In the genomic region with DNA sequence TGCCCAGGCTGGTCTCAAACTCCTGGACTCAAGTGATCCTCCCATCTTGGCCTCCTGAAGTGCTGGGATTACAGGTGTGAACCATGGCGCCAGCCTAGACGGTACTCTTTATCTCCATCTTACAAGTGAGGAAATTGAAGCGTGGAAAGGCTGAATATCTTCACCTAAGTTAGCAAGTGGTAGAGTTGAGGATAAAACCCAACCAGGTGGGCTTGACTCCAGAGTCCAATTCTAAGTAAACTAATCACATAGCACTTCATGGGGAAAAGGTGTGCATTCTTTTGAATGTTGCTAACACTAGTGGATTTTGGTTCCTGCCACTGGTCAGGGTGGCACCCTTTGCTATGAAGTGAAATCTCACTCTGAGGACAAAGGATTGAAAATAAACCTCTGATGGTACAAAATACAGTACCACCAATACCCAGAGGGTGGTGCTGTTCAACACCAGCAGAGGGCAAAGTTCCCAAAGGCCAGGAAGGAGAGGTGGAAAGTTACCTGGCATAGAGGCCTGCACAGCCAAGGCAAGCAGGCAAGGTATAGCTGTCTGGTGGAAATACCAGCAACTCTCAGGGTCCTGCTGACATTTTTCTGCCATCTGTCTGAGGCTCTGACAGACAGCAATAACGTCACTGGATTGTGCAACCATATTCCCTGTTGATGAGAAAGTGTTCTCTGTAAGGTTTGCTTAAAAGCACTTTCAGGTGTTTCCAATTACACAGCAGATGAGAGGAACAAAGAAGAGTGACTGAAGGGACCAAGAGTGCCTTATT, we compare ENCODE assay signal across 8 cellular contexts. TPM values are rescaled to one million over a fixed set of nuclear protein-coding genes. Genes with fewer than 3 reads are reported as not detected.
DNase-seq lines count a peak whose midpoint lies in the region; ATAC-seq, FAIRE-seq and TF ChIP-seq lines count a peak whose summit lies in the region.

No MANE protein-coding gene starts in this region.

- H3K36me3 ChIP-seq in CD4-positive, CD25-positive, alpha-beta regulatory T cell (ENCODE audit: control insufficient read depth, insufficient read depth, low read length): peaks cover 94% of the 10 kb centered on the region
- peaks cover 6 to 77% (median 48%) of the 10 kb centered on the region in 3 donors for H3K36me3 ChIP-seq in pancreas

- ATAC-seq in CD4-positive, CD25-positive, alpha-beta regulatory T cell (ENCODE audit: low read depth in 2 of 2): peak; percentile 49 to 52
- ATAC-seq in pancreas (peak; percentile 83 to 97 (median 92)), GM18870 (IDR thresholded peaks at IDR 0.05; ENCODE audit: unreplicated experiment) (no peak)

- peak overlapping the region in 2 of 3 donors; percentile 51 to 60 for H3K27ac Mint-ChIP-seq in CD4-positive, CD25-positive, alpha-beta regulatory T cell
- H3K27ac Mint-ChIP-seq in glutamatergic neuron (ENCODE audit: unreplicated experiment): peak overlapping the region; percentile 38

- peaks cover 41% of the 10 kb centered on the region for H3K36me3 Mint-ChIP-seq in CD4-positive, CD25-positive, alpha-beta regulatory T cell
- H3K36me3 Mint-ChIP-seq in glutamatergic neuron (ENCODE audit: unreplicated experiment): no peaks in the 10 kb centered on the region

- FAIRE-seq in GM19239 (lab: Jason Lieb, UNC) (peak; percentile 84), pancreas (lab: Jason Lieb, UNC) (no peak)

- TF ChIP-seq CTCF in glutamatergic neuron (IDR thresholded peaks at IDR 0.05; ENCODE audit: partially characterized antibody, unreplicated experiment): peak; percentile 85
- TF ChIP-seq CTCF in pancreas (IDR thresholded peaks at IDR 0.05): peak; percentile 50 to 80 (median 78)

- H3K27me3 ChIP-seq in CD4-positive, CD25-positive, alpha-beta regulatory T cell (ENCODE audit: control insufficient read depth, insufficient read depth, low read length): no peaks in the 10 kb centered on the region
- H3K27me3 ChIP-seq in pancreas: no peaks in the 10 kb centered on the region

- no peaks in the 10 kb centered on the region for H3K9me3 ChIP-seq in CD4-positive, CD25-positive, alpha-beta regulatory T cell (ENCODE audit: control insufficient read depth in 2 of 2, low read length in 2 of 2)
- no peaks in the 10 kb centered on the region for H3K9me3 ChIP-seq in pancreas

- H3K27me3 Mint-ChIP-seq in CD4-positive, CD25-positive, alpha-beta regulatory T cell: no peaks in the 10 kb centered on the region
- H3K27me3 Mint-ChIP-seq in glutamatergic neuron (ENCODE audit: unreplicated experiment): peaks cover 2% of the 10 kb centered on the region

- H3K4me1 Mint-ChIP-seq in CD4-positive, CD25-positive, alpha-beta regulatory T cell: peaks cover 0 to 4% (median 0%) of the 10 kb centered on the region in 4 donors
- no peaks in the 10 kb centered on the region for H3K4me1 Mint-ChIP-seq in glutamatergic neuron (ENCODE audit: low read depth, unreplicated experiment)

- 55 to 62% methylated on average over 4 of the region's 4 CpGs for WGBS in pancreas, 2 donors

- DNase-seq in CD4-positive, CD25-positive, alpha-beta regulatory T cell: peak; percentile 13 to 53 (median 40)
- peak; percentile 33 for DNase-seq in GM19239 (ENCODE audit: insufficient read length, low spot score)
- DNase-seq in NCI-H510A (lab: John Stamatoyannopoulos, UW): peak; percentile 65
- peak; percentile 71 for DNase-seq in activated effector memory CD4-positive, alpha-beta T cell treated with anti-CD3 and anti-CD28 coated beads, Interleukin-2, amount 50 U/mL, for 16 hours
- peak; percentile 33 for DNase-seq in glutamatergic neuron
- peak in 4 of 6 donors; percentile 45 to 64 (median 48) for DNase-seq in pancreas
- no peak for DNase-seq in amniotic stem cell (lab: John Stamatoyannopoulos, UW)

- no peak overlapping the region for H3K27ac ChIP-seq in CD4-positive, CD25-positive, alpha-beta regulatory T cell (ENCODE audit: insufficient read depth, low read length, poor library complexity, severe bottlenecking)
- H3K27ac ChIP-seq in pancreas: peak overlapping the region in 1 of 4 donors; percentile 12

- H3K4me3 Mint-ChIP-seq in CD4-positive, CD25-positive, alpha-beta regulatory T cell: no peak overlapping the region
- H3K4me3 Mint-ChIP-seq in glutamatergic neuron (ENCODE audit: unreplicated experiment): no peak overlapping the region

- H3K9me3 Mint-ChIP-seq in CD4-positive, CD25-positive, alpha-beta regulatory T cell: no peaks in the 10 kb centered on the region
- no peaks in the 10 kb centered on the region for H3K9me3 Mint-ChIP-seq in glutamatergic neuron (ENCODE audit: unreplicated experiment)

- no peaks in the 10 kb centered on the region for H3K4me1 ChIP-seq in CD4-positive, CD25-positive, alpha-beta regulatory T cell (ENCODE audit: control insufficient read depth, insufficient read depth, low read length, poor library complexity, severe bottlenecking)
- H3K4me1 ChIP-seq in pancreas: peaks cover 0 to 2% (median 0%) of the 10 kb centered on the region in 3 donors

- no peak overlapping the region for H3K4me3 ChIP-seq in CD4-positive, CD25-positive, alpha-beta regulatory T cell (ENCODE audit: low read depth, low read length)
- no peak overlapping the region for H3K4me3 ChIP-seq in pancreas

- intact Hi-C loops in pancreas (cut with DNase I): loop anchor here in 1 of 3 donors (5.0 kb wide), 1 partner anchor 89 kb away; no protein-coding TSS in a partner anchor

RNA-seq across cellular contexts. Expression of a gene that starts 17.6 kb away (rescaled TPM):
- 17.1 TPM for total RNA-seq in CD4-positive, CD25-positive, alpha-beta regulatory T cell
- polyA plus RNA-seq in CD4-positive, CD25-positive, alpha-beta regulatory T cell: 10 to 100 TPM; 25.3 to 36.4 (median 28.5) TPM
- total RNA-seq in glutamatergic neuron (ENCODE audit: unreplicated experiment) (61.5 TPM), pancreas (10 to 100 TPM; 11.4 to 22.7 (median 15.1) TPM)
- 10 to 100 TPM; 17.6 to 18.8 TPM for polyA plus RNA-seq in pancreas

RNA-seq across cellular contexts. Expression of a gene that starts 17.7 kb away (rescaled TPM):
- total RNA-seq in CD4-positive, CD25-positive, alpha-beta regulatory T cell: 42.2 TPM
- polyA plus RNA-seq in CD4-positive, CD25-positive, alpha-beta regulatory T cell: 100 to 1,000 TPM in 2 of 4 donors, 10 to 100 TPM in 2; 97.5 to 105 (median 101) TPM
- total RNA-seq in glutamatergic neuron (ENCODE audit: unreplicated experiment) (27.1 TPM), pancreas (10 to 100 TPM; 13.0 to 19.4 (median 17.9) TPM)
- 10 to 100 TPM; 24.1 to 27.6 TPM for polyA plus RNA-seq in pancreas

RNA-seq across cellular contexts. Expression of a gene that starts 34.7 kb away (rescaled TPM):
- 59.6 TPM for total RNA-seq in CD4-positive, CD25-positive, alpha-beta regulatory T cell
- polyA plus RNA-seq in CD4-positive, CD25-positive, alpha-beta regulatory T cell: 10 to 100 TPM; 26.7 to 44.5 (median 34.8) TPM
- total RNA-seq in glutamatergic neuron (ENCODE audit: unreplicated experiment): 139 TPM
- 10 to 100 TPM; 18.0 to 33.3 (median 22.3) TPM for total RNA-seq in pancreas
- polyA plus RNA-seq in pancreas: 10 to 100 TPM; 40.2 to 65.7 TPM

RNA-seq across cellular contexts. Expression of a gene that starts 35.2 kb away (rescaled TPM):
- total RNA-seq in CD4-positive, CD25-positive, alpha-beta regulatory T cell: 1.4 TPM
- polyA plus RNA-seq in CD4-positive, CD25-positive, alpha-beta regulatory T cell: 1 to 10 TPM in 3 of 4 donors, under 1 TPM in 1; 0.22 to 2.2 (median 2.0) TPM
- 8.0 TPM for total RNA-seq in glutamatergic neuron (ENCODE audit: unreplicated experiment)
- 1 to 10 TPM; 3.9 to 6.8 (median 4.5) TPM for total RNA-seq in pancreas
- polyA plus RNA-seq in pancreas: 1 to 10 TPM; 6.8 to 9.0 TPM

RNA-seq across cellular contexts. Expression of a gene that starts 37.6 kb away (rescaled TPM):
- total RNA-seq in CD4-positive, CD25-positive, alpha-beta regulatory T cell: 98.8 TPM
- polyA plus RNA-seq in CD4-positive, CD25-positive, alpha-beta regulatory T cell: 100 to 1,000 TPM; 253 to 375 (median 298) TPM
- total RNA-seq in glutamatergic neuron (ENCODE audit: unreplicated experiment) (374 TPM), pancreas (10 to 100 TPM; 31.4 to 72.8 (median 46.6) TPM)
- 10 to 100 TPM; 22.2 to 59.5 TPM for polyA plus RNA-seq in pancreas
